Comparison of ENCODE assay signal across 19 cellular contexts in the genomic region with DNA sequence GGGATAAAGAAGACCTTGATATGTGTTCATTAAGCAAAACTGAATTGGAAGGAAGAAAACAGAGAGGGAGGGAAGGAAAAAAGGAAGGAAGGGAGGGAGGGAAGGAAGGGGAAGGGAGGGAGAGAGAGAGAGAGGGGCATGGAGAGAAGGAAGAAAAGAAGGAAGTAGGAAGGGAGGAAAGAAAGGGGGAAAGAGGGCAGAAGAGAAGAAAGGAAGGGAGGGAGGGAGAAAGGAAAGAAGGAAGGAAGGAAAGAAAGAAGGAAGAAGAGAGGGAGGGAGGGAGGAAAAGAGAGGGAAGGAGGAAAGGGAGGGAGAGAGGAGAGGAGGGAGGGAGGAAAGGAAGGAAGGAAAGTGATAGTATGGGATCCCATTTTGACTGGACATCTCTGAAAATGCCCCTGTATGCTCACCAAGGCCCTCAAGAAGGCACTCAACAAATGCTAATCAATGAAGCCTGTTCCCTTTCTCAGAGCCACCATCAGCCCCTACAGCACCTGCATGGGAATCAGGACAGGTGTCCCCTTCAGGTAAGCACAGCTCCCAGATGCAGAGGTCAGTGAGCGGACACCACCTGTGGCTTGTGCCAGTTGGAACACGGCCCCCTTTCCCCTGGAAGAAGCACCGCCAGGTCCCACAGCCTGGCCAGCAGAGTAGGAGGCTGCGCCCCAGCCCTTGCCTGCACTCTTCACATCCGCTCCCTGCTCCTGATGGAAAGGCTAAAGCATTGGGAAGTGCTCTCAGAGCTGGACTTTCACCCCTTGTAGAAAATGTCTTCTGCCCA.
A peak's percentile ranks its signal among the peaks of the same experiment; 100 is the strongest.
DNase-seq lines count a peak whose midpoint lies in the region; ATAC-seq and TF ChIP-seq lines count a peak whose summit lies in the region.
"Had no signal": no experiment of that assay in that cellular context is flagged by ENCODE, and none has a peak within 500 bp of the region (broad histone marks: within the 10 kb centered on the region; RNA-seq: fewer than 3 reads in every experiment).

No MANE protein-coding gene starts in this region.

- H3K36me3 ChIP-seq in GM23338 (ENCODE audit: insufficient read depth): no peaks in the 10 kb centered on the region
- no peaks in the 10 kb centered on the region for H3K36me3 ChIP-seq in vagina
- H3K36me3 ChIP-seq: BLaER1, SJSA1 had no signal

- POLR2A ChIA-PET in WTC11 (lab: Charles Lee): no interaction called here

- no peaks in the 10 kb centered on the region for H3K36me3 Mint-ChIP-seq in GM23338 (ENCODE audit: low read depth)
- H3K36me3 Mint-ChIP-seq in WTC11: no peaks in the 10 kb centered on the region
- no peaks in the 10 kb centered on the region for H3K36me3 Mint-ChIP-seq in mesothelial cell of epicardium

- ATAC-seq in GM23338 (no peak), WTC11 (no peak)
- ATAC-seq: Panc1 had no signal

- no peaks in the 10 kb centered on the region for H3F3A ChIP-seq in GM23338 (replicated peaks; ENCODE audit: low read depth)

- H3K27me3 ChIP-seq in GM23338 (ENCODE audit: insufficient read depth) (no peaks in the 10 kb centered on the region), vagina (no peaks in the 10 kb centered on the region)
- H3K27me3 ChIP-seq: SJSA1 had no signal

- TF ChIP-seq CTCF in GM23338 (conservative IDR thresholded peaks at IDR 0.05; ENCODE audit: low read depth in 2 of 2): no peak
- no peak for TF ChIP-seq CTCF in WTC11 (IDR thresholded peaks at IDR 0.05)
- TF ChIP-seq CTCF in mesothelial cell of epicardium (IDR thresholded peaks at IDR 0.05; ENCODE audit: unreplicated experiment): no peak
- no peak for TF ChIP-seq CTCF in vagina (IDR thresholded peaks at IDR 0.05)
- no peak for TF ChIP-seq CTCF in GM13977 (IDR thresholded peaks at IDR 0.05; ENCODE audit: extremely low read depth, insufficient read depth, missing control alignments)

- in situ Hi-C loops in GM13977 (cut with MboI; ENCODE audit: low pct_unique_long_range_greater_than_20kb, low sequenced_read_pairs, unreplicated experiment): no loop called here

- no peak for DNase-seq in GM23338 (ENCODE audit: low spot score)
- DNase-seq in WTC11 (ENCODE audit: low spot score): no peak
- no peak for DNase-seq in mesothelial cell of epicardium (ENCODE audit: low spot score in 2 of 2, unreplicated experiment in 2 of 2)
- DNase-seq in vagina (ENCODE audit: extremely low spot score in 2 of 2): no peak
- no peak for DNase-seq in foreskin melanocyte
- DNase-seq in GM13977 (ENCODE audit: low spot score): no peak
- no peak for DNase-seq in DMS 273 (lab: John Stamatoyannopoulos, UW; ENCODE audit: unreplicated experiment)
- DNase-seq: CD4-positive, alpha-beta T cell; COR-L47; Kasumi-1; NCI-H1694 treated with DMSO at 0.1 percent for 48 hours; NCI-H2081 treated with DMSO at 0.1 percent for 48 hours; NCI-H2171 treated with DMSO at 0.1 percent for 48 hours; NCI-H524 treated with DMSO at 0.1 percent for 48 hours; NK-92 treated with Interleukin-12 subunit alpha and Interleukin-12 subunit beta, amount 100 ng/mL, for 24 hours had no signal

- H3K9me3 Mint-ChIP-seq in GM23338 (no peaks in the 10 kb centered on the region; the same call in 2 of the 3 replicates), WTC11 (no peaks in the 10 kb centered on the region), mesothelial cell of epicardium (no peaks in the 10 kb centered on the region)
- H3K9me3 Mint-ChIP-seq: CD4-positive, alpha-beta T cell; HFFc6 had no signal

- H3K4me1 Mint-ChIP-seq in GM23338 (peaks cover 11% of the 10 kb centered on the region), WTC11 (peaks cover 8% of the 10 kb centered on the region; the same call in 1 of the 2 replicates), mesothelial cell of epicardium (peaks cover 19% of the 10 kb centered on the region)

- H3K27ac Mint-ChIP-seq in GM23338 (no peak overlapping the region), WTC11 (no peak overlapping the region), mesothelial cell of epicardium (peak overlapping the region; percentile 97)
- H3K27ac Mint-ChIP-seq: CD4-positive, alpha-beta T cell; HFFc6 had no signal

- no peaks in the 10 kb centered on the region for H4K20me1 ChIP-seq in GM23338 (replicated peaks; ENCODE audit: insufficient read depth)
- H4K20me1 ChIP-seq: BLaER1 had no signal

- H3K4me1 ChIP-seq in GM23338 (ENCODE audit: insufficient read depth): no peaks in the 10 kb centered on the region
- H3K4me1 ChIP-seq in vagina: peaks cover 23% of the 10 kb centered on the region
- H3K4me1 ChIP-seq: SJSA1 had no signal

- intact Hi-C loops in vagina (cut with DNase I): no loop called here

- H3K4me3 ChIP-seq in GM23338 (no peak overlapping the region), vagina (no peak overlapping the region)
- H3K4me3 ChIP-seq: BLaER1, SJSA1 had no signal

- H3K9me3 ChIP-seq in vagina: no peaks in the 10 kb centered on the region
- H3K9me3 ChIP-seq: BLaER1, SJSA1 had no signal

- H3K4me2 ChIP-seq in GM23338: no peak overlapping the region

- peaks cover 5% of the 10 kb centered on the region for H3K27me3 Mint-ChIP-seq in GM23338 (ENCODE audit: insufficient read depth, low read depth, poor library complexity)
- no peaks in the 10 kb centered on the region; the same call in 1 of the 2 replicates for H3K27me3 Mint-ChIP-seq in WTC11 (ENCODE audit: low read depth)
- no peaks in the 10 kb centered on the region for H3K27me3 Mint-ChIP-seq in mesothelial cell of epicardium (ENCODE audit: low read depth)

- H3K27ac ChIP-seq in GM23338 (ENCODE audit: low read depth) (no peak overlapping the region), vagina (peak overlapping the region; percentile 73)
- H3K27ac ChIP-seq: BLaER1, SJSA1 had no signal

- TF ChIP-seq POLR2A in vagina (IDR thresholded peaks at IDR 0.05): no peak

- CTCF ChIA-PET in WTC11 (lab: Charles Lee): no interaction called here

- H3K9me2 ChIP-seq in GM23338 (ENCODE audit: insufficient read depth): no peaks in the 10 kb centered on the region; the same call in 1 of the 2 replicates

- no peaks in the 10 kb centered on the region for H3K79me2 ChIP-seq in GM23338 (replicated peaks; ENCODE audit: insufficient read depth)

- H3K4me3 Mint-ChIP-seq in GM23338 (no peak overlapping the region), WTC11 (no peak overlapping the region), mesothelial cell of epicardium (no peak overlapping the region)
- H3K4me3 Mint-ChIP-seq: CD4-positive, alpha-beta T cell; HFFc6 had no signal

- peak overlapping the region; percentile 76; the same call in 1 of the 2 replicates for H2AFZ ChIP-seq in GM23338

TF ChIP-seq in GM23338, 12 proteins besides CTCF, POLR2A, EP300 and RAD21:
- TF ChIP-seq STAT1 (IDR thresholded peaks at IDR 0.05; ENCODE audit: unreplicated experiment): no peak
- no peak for TF ChIP-seq CREB1 (CRISPR knock-in tag; IDR thresholded peaks at IDR 0.05; ENCODE audit: low read depth)
- no peak for TF ChIP-seq POLR2AphosphoS5 (IDR thresholded peaks at IDR 0.05; ENCODE audit: low read depth)

TF ChIP-seq in WTC11, 78 proteins besides CTCF, POLR2A, EP300 and RAD21:
- TF ChIP-seq, protein P1, sequence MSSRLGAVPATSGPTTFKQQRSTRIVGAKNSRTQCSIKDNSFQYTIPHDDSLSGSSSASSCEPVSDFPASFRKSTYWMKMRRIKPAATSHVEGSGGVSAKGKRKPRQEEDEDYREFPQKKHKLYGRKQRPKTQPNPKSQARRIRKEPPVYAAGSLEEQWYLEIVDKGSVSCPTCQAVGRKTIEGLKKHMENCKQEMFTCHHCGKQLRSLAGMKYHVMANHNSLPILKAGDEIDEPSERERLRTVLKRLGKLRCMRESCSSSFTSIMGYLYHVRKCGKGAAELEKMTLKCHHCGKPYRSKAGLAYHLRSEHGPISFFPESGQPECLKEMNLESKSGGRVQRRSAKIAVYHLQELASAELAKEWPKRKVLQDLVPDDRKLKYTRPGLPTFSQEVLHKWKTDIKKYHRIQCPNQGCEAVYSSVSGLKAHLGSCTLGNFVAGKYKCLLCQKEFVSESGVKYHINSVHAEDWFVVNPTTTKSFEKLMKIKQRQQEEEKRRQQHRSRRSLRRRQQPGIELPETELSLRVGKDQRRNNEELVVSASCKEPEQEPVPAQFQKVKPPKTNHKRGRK (CRISPR knock-in tag; IDR thresholded peaks at IDR 0.05; ENCODE audit: borderline replicate concordance): 0 out of 2 replicates have a peak, but pooled peaks have one; percentile 66
- TF ChIP-seq, protein P2, sequence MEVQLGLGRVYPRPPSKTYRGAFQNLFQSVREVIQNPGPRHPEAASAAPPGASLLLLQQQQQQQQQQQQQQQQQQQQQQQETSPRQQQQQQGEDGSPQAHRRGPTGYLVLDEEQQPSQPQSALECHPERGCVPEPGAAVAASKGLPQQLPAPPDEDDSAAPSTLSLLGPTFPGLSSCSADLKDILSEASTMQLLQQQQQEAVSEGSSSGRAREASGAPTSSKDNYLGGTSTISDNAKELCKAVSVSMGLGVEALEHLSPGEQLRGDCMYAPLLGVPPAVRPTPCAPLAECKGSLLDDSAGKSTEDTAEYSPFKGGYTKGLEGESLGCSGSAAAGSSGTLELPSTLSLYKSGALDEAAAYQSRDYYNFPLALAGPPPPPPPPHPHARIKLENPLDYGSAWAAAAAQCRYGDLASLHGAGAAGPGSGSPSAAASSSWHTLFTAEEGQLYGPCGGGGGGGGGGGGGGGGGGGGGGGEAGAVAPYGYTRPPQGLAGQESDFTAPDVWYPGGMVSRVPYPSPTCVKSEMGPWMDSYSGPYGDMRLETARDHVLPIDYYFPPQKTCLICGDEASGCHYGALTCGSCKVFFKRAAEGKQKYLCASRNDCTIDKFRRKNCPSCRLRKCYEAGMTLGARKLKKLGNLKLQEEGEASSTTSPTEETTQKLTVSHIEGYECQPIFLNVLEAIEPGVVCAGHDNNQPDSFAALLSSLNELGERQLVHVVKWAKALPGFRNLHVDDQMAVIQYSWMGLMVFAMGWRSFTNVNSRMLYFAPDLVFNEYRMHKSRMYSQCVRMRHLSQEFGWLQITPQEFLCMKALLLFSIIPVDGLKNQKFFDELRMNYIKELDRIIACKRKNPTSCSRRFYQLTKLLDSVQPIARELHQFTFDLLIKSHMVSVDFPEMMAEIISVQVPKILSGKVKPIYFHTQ (CRISPR knock-in tag; IDR thresholded peaks at IDR 0.05): no peak
